19 cellular contexts compared by ENCODE assay signal in the genomic region with DNA sequence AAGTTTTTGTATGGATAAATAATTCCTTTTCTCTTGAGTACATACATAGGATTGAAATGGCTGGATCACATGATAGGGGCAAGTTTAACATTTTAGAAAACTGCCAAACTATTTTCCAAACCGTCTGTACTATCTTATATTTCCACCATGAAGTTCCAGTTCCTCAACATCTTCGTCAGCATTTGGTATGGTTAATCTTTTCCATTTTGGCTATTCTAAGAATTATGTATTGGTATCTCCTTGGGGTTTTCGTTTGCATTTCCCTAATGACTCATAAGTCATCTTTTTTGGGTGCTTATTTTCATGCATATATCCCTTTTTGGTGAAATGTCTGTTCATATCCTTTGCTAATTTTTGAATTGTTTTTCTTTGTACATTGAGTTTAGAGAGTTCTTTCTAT.
DNase-seq lines count a peak whose midpoint lies in the region; ATAC-seq and TF ChIP-seq lines count a peak whose summit lies in the region.
"Had no signal": no experiment of that assay in that cellular context is flagged by ENCODE, and none has a peak within 500 bp of the region (broad histone marks: within the 10 kb centered on the region; RNA-seq: fewer than 3 reads in every experiment).

No MANE protein-coding gene starts in this region.

- H3K4me3 ChIP-seq in neural progenitor cell, result no peak overlapping the region

- H3K4me2 ChIP-seq in neural progenitor cell, result no peak overlapping the region

- H3K27ac Mint-ChIP-seq in activated T-cell treated with anti-CD3 and anti-CD28 coated beads, Interleukin-2, amount 50 U/mL, for 24 hours, result peak overlapping the region; percentile 80
- peak overlapping the region; percentile 90 for H3K27ac Mint-ChIP-seq in activated T-helper 1 cell treated with anti-CD3 and anti-CD28 coated beads, Interleukin-12 subunit alpha, Interleukin-12 subunit beta, Interleukin-2, Interleukin-4 antibody, amounts not matched to agents 30 ng/mL and 10 ng/mL and 1 ng/mL, durations not matched to agents 14 hours and 24 hours and 36 hours
- peak overlapping the region; percentile 74 for H3K27ac Mint-ChIP-seq in activated naive CD8-positive, alpha-beta T cell treated with anti-CD3 and anti-CD28 coated beads, Interleukin-2, amount 50 U/mL, for 24 hours
- peak overlapping the region in 1 of 2 donors; percentile 65 for H3K27ac Mint-ChIP-seq in stimulated activated naive CD8-positive, alpha-beta T cell treated with anti-CD3 and anti-CD28 coated beads, Interleukin-15, amount 100 ng/mL, for 72 hours
- no peak overlapping the region for H3K27ac Mint-ChIP-seq in neural progenitor cell

- peaks cover 5% of the 10 kb centered on the region for H3K9me3 ChIP-seq in neural progenitor cell (ENCODE audit: low read depth)
- H3K9me3 ChIP-seq: BE2C had no signal

- no peaks in the 10 kb centered on the region for H4K20me1 ChIP-seq in neural progenitor cell (ENCODE audit: low read depth)

- H3K36me3 Mint-ChIP-seq in activated T-cell treated with anti-CD3 and anti-CD28 coated beads, Interleukin-2, amount 50 U/mL, for 24 hours (ENCODE audit: low read depth), result no peaks in the 10 kb centered on the region
- H3K36me3 Mint-ChIP-seq in activated T-cell treated with anti-CD3 and anti-CD28 coated beads, Interleukin-2, amount 50 U/mL, for 4 hours (ENCODE audit: insufficient read depth), result no peaks in the 10 kb centered on the region
- peaks cover 2% of the 10 kb centered on the region for H3K36me3 Mint-ChIP-seq in activated T-helper 1 cell treated with anti-CD3 and anti-CD28 coated beads, Interleukin-12 subunit alpha, Interleukin-12 subunit beta, Interleukin-2, Interleukin-4 antibody, amounts not matched to agents 30 ng/mL and 10 ng/mL and 1 ng/mL, durations not matched to agents 14 hours and 24 hours and 36 hours (ENCODE audit: low read depth)
- peaks cover 2% of the 10 kb centered on the region for H3K36me3 Mint-ChIP-seq in activated naive CD8-positive, alpha-beta T cell treated with anti-CD3 and anti-CD28 coated beads, Interleukin-2, amount 50 U/mL, for 24 hours (ENCODE audit: low read depth)
- no peaks in the 10 kb centered on the region for H3K36me3 Mint-ChIP-seq in neural progenitor cell

- H3K27ac ChIP-seq in neural progenitor cell, result no peak overlapping the region

- H3K9me3 Mint-ChIP-seq in activated T-cell treated with anti-CD3 and anti-CD28 coated beads, Interleukin-2, amount 50 U/mL, for 24 hours, result peaks cover 2% of the 10 kb centered on the region
- no peaks in the 10 kb centered on the region for H3K9me3 Mint-ChIP-seq in activated T-cell treated with anti-CD3 and anti-CD28 coated beads, Interleukin-2, amount 50 U/mL, for 4 hours
- peaks cover 9% of the 10 kb centered on the region for H3K9me3 Mint-ChIP-seq in activated T-helper 1 cell treated with anti-CD3 and anti-CD28 coated beads, Interleukin-12 subunit alpha, Interleukin-12 subunit beta, Interleukin-2, Interleukin-4 antibody, amounts not matched to agents 30 ng/mL and 10 ng/mL and 1 ng/mL, durations not matched to agents 14 hours and 24 hours and 36 hours
- H3K9me3 Mint-ChIP-seq in activated naive CD8-positive, alpha-beta T cell treated with anti-CD3 and anti-CD28 coated beads, Interleukin-2, amount 50 U/mL, for 24 hours, result no peaks in the 10 kb centered on the region
- peaks cover 5 to 10% of the 10 kb centered on the region in 2 donors for H3K9me3 Mint-ChIP-seq in stimulated activated naive CD8-positive, alpha-beta T cell treated with anti-CD3 and anti-CD28 coated beads, Interleukin-15, amount 100 ng/mL, for 72 hours
- peaks cover 3% of the 10 kb centered on the region for H3K9me3 Mint-ChIP-seq in neural progenitor cell

- no peaks in the 10 kb centered on the region for H3K36me3 ChIP-seq in neural progenitor cell
- H3K36me3 ChIP-seq: BE2C had no signal

- no peak overlapping the region for H2AFZ ChIP-seq in neural progenitor cell (replicated peaks)

- DNase-seq in activated T-cell treated with anti-CD3 and anti-CD28 coated beads, Interleukin-2, amount 50 U/mL, for 24 hours, result no peak
- DNase-seq in activated T-cell treated with anti-CD3 and anti-CD28 coated beads, Interleukin-2, amount 50 U/mL, for 4 hours, result no peak
- DNase-seq in activated T-helper 1 cell treated with anti-CD3 and anti-CD28 coated beads, Interleukin-12 subunit alpha, Interleukin-12 subunit beta, Interleukin-2, Interleukin-4 antibody, amounts not matched to agents 30 ng/mL and 10 ng/mL and 1 ng/mL, durations not matched to agents 14 hours and 24 hours and 36 hours (ENCODE audit: low spot score), result no peak
- DNase-seq in activated naive CD8-positive, alpha-beta T cell treated with anti-CD3 and anti-CD28 coated beads, Interleukin-2, amount 50 U/mL, for 24 hours, result no peak
- no peak for DNase-seq in stimulated activated naive CD8-positive, alpha-beta T cell treated with anti-CD3 and anti-CD28 coated beads, Interleukin-15, amount 100 ng/mL, for 72 hours
- DNase-seq in COLO668 (lab: John Stamatoyannopoulos, UW; ENCODE audit: unreplicated experiment) (no peak), neural progenitor cell (ENCODE audit: low spot score) (no peak)
- DNase-seq: BE2C; DMS79; Kasumi-1; NCI-H1694; NCI-H2081; NCI-H2171; NCI-H345; NCI-H524; NCI-H774; NK-92 treated with Interleukin-12 subunit alpha and Interleukin-12 subunit beta, amount 100 ng/mL, for 24 hours; SIG-M5 had no signal

- H3K4me1 Mint-ChIP-seq in activated T-cell treated with anti-CD3 and anti-CD28 coated beads, Interleukin-2, amount 50 U/mL, for 24 hours (ENCODE audit: low read depth), result peaks cover 32% of the 10 kb centered on the region
- H3K4me1 Mint-ChIP-seq in activated T-cell treated with anti-CD3 and anti-CD28 coated beads, Interleukin-2, amount 50 U/mL, for 4 hours (ENCODE audit: low read depth), result peaks cover 3% of the 10 kb centered on the region
- peaks cover 32% of the 10 kb centered on the region for H3K4me1 Mint-ChIP-seq in activated T-helper 1 cell treated with anti-CD3 and anti-CD28 coated beads, Interleukin-12 subunit alpha, Interleukin-12 subunit beta, Interleukin-2, Interleukin-4 antibody, amounts not matched to agents 30 ng/mL and 10 ng/mL and 1 ng/mL, durations not matched to agents 14 hours and 24 hours and 36 hours (ENCODE audit: low read depth)
- peaks cover 24% of the 10 kb centered on the region for H3K4me1 Mint-ChIP-seq in activated naive CD8-positive, alpha-beta T cell treated with anti-CD3 and anti-CD28 coated beads, Interleukin-2, amount 50 U/mL, for 24 hours
- H3K4me1 Mint-ChIP-seq in stimulated activated naive CD8-positive, alpha-beta T cell treated with anti-CD3 and anti-CD28 coated beads, Interleukin-15, amount 100 ng/mL, for 72 hours, result peaks cover 17% of the 10 kb centered on the region
- no peaks in the 10 kb centered on the region for H3K4me1 Mint-ChIP-seq in neural progenitor cell

- ATAC-seq in activated T-cell treated with anti-CD3 and anti-CD28 coated beads, Interleukin-2, amount 50 U/mL, for 4 hours, result no peak
- ATAC-seq in activated naive CD8-positive, alpha-beta T cell treated with anti-CD3 and anti-CD28 coated beads, Interleukin-2, amount 50 U/mL, for 24 hours, result peak; percentile 65
- peak; percentile 58 for ATAC-seq in stimulated activated naive CD8-positive, alpha-beta T cell treated with anti-CD3 and anti-CD28 coated beads, Interleukin-15, amount 100 ng/mL, for 72 hours
- ATAC-seq: Panc1 had no signal

- H3K4me3 Mint-ChIP-seq in activated T-cell treated with anti-CD3 and anti-CD28 coated beads, Interleukin-2, amount 50 U/mL, for 24 hours, result peak overlapping the region; percentile 34
- H3K4me3 Mint-ChIP-seq in activated T-cell treated with anti-CD3 and anti-CD28 coated beads, Interleukin-2, amount 50 U/mL, for 4 hours, result no peak overlapping the region
- H3K4me3 Mint-ChIP-seq in activated T-helper 1 cell treated with anti-CD3 and anti-CD28 coated beads, Interleukin-12 subunit alpha, Interleukin-12 subunit beta, Interleukin-2, Interleukin-4 antibody, amounts not matched to agents 30 ng/mL and 10 ng/mL and 1 ng/mL, durations not matched to agents 14 hours and 24 hours and 36 hours, result peak overlapping the region; percentile 45
- peak overlapping the region; percentile 22 for H3K4me3 Mint-ChIP-seq in activated naive CD8-positive, alpha-beta T cell treated with anti-CD3 and anti-CD28 coated beads, Interleukin-2, amount 50 U/mL, for 24 hours
- peak overlapping the region in 1 of 2 donors; percentile 29 for H3K4me3 Mint-ChIP-seq in stimulated activated naive CD8-positive, alpha-beta T cell treated with anti-CD3 and anti-CD28 coated beads, Interleukin-15, amount 100 ng/mL, for 72 hours
- no peak overlapping the region for H3K4me3 Mint-ChIP-seq in neural progenitor cell

- TF ChIP-seq CTCF in neural progenitor cell (IDR thresholded peaks at IDR 0.05), result no peak

- intact Hi-C loops in activated T-helper 1 cell treated with anti-CD3 and anti-CD28 coated beads, Interleukin-12 subunit alpha, Interleukin-12 subunit beta, Interleukin-2, Interleukin-4 antibody, amounts not matched to agents 30 ng/mL and 10 ng/mL and 1 ng/mL, durations not matched to agents 14 hours and 24 hours and 36 hours (cut with micrococcal nuclease), result loop anchor here (1.0 to 10.0 kb wide), 5 partner anchors 16 to 1950 kb away; no protein-coding TSS in a partner anchor

- H3K9ac ChIP-seq in neural progenitor cell, result no peak overlapping the region

- H3K4me1 ChIP-seq in neural progenitor cell, result no peaks in the 10 kb centered on the region
- H3K4me1 ChIP-seq: BE2C had no signal

- no peaks in the 10 kb centered on the region for H3K79me2 ChIP-seq in neural progenitor cell (ENCODE audit: low read depth)

- peaks cover 45% of the 10 kb centered on the region for H3K27me3 Mint-ChIP-seq in activated T-cell treated with anti-CD3 and anti-CD28 coated beads, Interleukin-2, amount 50 U/mL, for 24 hours
- no peaks in the 10 kb centered on the region for H3K27me3 Mint-ChIP-seq in activated T-cell treated with anti-CD3 and anti-CD28 coated beads, Interleukin-2, amount 50 U/mL, for 4 hours (ENCODE audit: low read depth)
- H3K27me3 Mint-ChIP-seq in activated T-helper 1 cell treated with anti-CD3 and anti-CD28 coated beads, Interleukin-12 subunit alpha, Interleukin-12 subunit beta, Interleukin-2, Interleukin-4 antibody, amounts not matched to agents 30 ng/mL and 10 ng/mL and 1 ng/mL, durations not matched to agents 14 hours and 24 hours and 36 hours (ENCODE audit: insufficient read depth), result no peaks in the 10 kb centered on the region
- no peaks in the 10 kb centered on the region for H3K27me3 Mint-ChIP-seq in activated naive CD8-positive, alpha-beta T cell treated with anti-CD3 and anti-CD28 coated beads, Interleukin-2, amount 50 U/mL, for 24 hours
- no peaks in the 10 kb centered on the region for H3K27me3 Mint-ChIP-seq in stimulated activated naive CD8-positive, alpha-beta T cell treated with anti-CD3 and anti-CD28 coated beads, Interleukin-15, amount 100 ng/mL, for 72 hours
- no peaks in the 10 kb centered on the region for H3K27me3 Mint-ChIP-seq in neural progenitor cell (ENCODE audit: insufficient read depth, low read depth)

- H3F3A ChIP-seq in neural progenitor cell (ENCODE audit: low read depth), result no peaks in the 10 kb centered on the region

- H3K27me3 ChIP-seq in neural progenitor cell, result no peaks in the 10 kb centered on the region
- H3K27me3 ChIP-seq: BE2C had no signal

Comparison
In these comparisons a context has a peak if more than half of its experiments do, and no peak if none do; other contexts are left out.
1. H3K4me3 Mint-ChIP-seq: peak in activated T-cell treated with anti-CD3 and anti-CD28 coated beads, Interleukin-2, amount 50 U/mL, for 24 hours (single experiment), activated T-helper 1 cell treated with anti-CD3 and anti-CD28 coated beads, Interleukin-12 subunit alpha, Interleukin-12 subunit beta, Interleukin-2, Interleukin-4 antibody, amounts not matched to agents 30 ng/mL and 10 ng/mL and 1 ng/mL, durations not matched to agents 14 hours and 24 hours and 36 hours (single experiment) and activated naive CD8-positive, alpha-beta T cell treated with anti-CD3 and anti-CD28 coated beads, Interleukin-2, amount 50 U/mL, for 24 hours (single experiment); none in activated T-cell treated with anti-CD3 and anti-CD28 coated beads, Interleukin-2, amount 50 U/mL, for 4 hours (single experiment) and neural progenitor cell (single experiment).
2. ATAC-seq: peak in activated naive CD8-positive, alpha-beta T cell treated with anti-CD3 and anti-CD28 coated beads, Interleukin-2, amount 50 U/mL, for 24 hours (single experiment) and stimulated activated naive CD8-positive, alpha-beta T cell treated with anti-CD3 and anti-CD28 coated beads, Interleukin-15, amount 100 ng/mL, for 72 hours (single experiment); none in activated T-cell treated with anti-CD3 and anti-CD28 coated beads, Interleukin-2, amount 50 U/mL, for 4 hours (0 of 2).